13 cellular contexts compared by ENCODE assay signal in genomic region chr3:160720123-160720746, GRCh38. TPM values are rescaled to one million over a fixed set of nuclear protein-coding genes. Genes with fewer than 3 reads are reported as not detected.
DNase-seq lines count a peak whose midpoint lies in the region; ATAC-seq and TF ChIP-seq lines count a peak whose summit lies in the region.
"Had no signal": no experiment of that assay in that cellular context is flagged by ENCODE, and none has a peak within 500 bp of the region (broad histone marks: within the 10 kb centered on the region; RNA-seq: fewer than 3 reads in every experiment).

No MANE protein-coding gene starts in this region.

- intact Hi-C loops in Right ventricle myocardium superior (cut with DNase I) (no loop called here), lower leg skin (cut with DNase I; ENCODE audit: low total_unique reads) (no loop called here)

- DNase-seq in Right ventricle myocardium superior (no peak), right atrium auricular region (ENCODE audit: low spot score) (no peak), astrocyte of the spinal cord (ENCODE audit: low read depth, low spot score) (no peak), midbrain (lab: John Stamatoyannopoulos, UW) (no peak), D341Med (ENCODE audit: low spot score) (no peak), lower leg skin (ENCODE audit: low spot score in 2 of 2) (no peak)
- no peak for DNase-seq in stimulated activated naive B cell treated with anti-CD40 and anti-IgM and Interleukin-4, amounts not matched to agents 10 μg/mL and 1 μg/mL and 100 μg/mL, for 72 hours
- DNase-seq: activated T-cell treated with anti-CD3 and anti-CD28 coated beads, Interleukin-2, amount 50 U/mL, for 4 hours; NCI-H2171 treated with DMSO at 0.1 percent for 48 hours; psoas muscle had no signal

- ATAC-seq in Right ventricle myocardium superior (ENCODE audit: poor library complexity) (peak; percentile 67), HG03095 (IDR thresholded peaks at IDR 0.05; ENCODE audit: unreplicated experiment) (peak; percentile 60)
- peak; percentile 54 to 55 for ATAC-seq in stimulated activated naive B cell treated with anti-CD40 and anti-IgM and Interleukin-4, amounts not matched to agents 10 μg/mL and 1 μg/mL and 100 μg/mL, for 72 hours (replicated peaks)
- ATAC-seq: activated T-cell treated with anti-CD3 and anti-CD28 coated beads, Interleukin-2, amount 50 U/mL, for 4 hours; psoas muscle had no signal

- no peaks in the 10 kb centered on the region for H3K36me3 Mint-ChIP-seq in stimulated activated naive B cell treated with anti-CD40 and anti-IgM and Interleukin-4, amounts not matched to agents 10 μg/mL and 1 μg/mL and 100 μg/mL, for 72 hours

- H3K4me3 Mint-ChIP-seq in stimulated activated naive B cell treated with anti-CD40 and anti-IgM and Interleukin-4, amounts not matched to agents 10 μg/mL and 1 μg/mL and 100 μg/mL, for 72 hours = no peak overlapping the region
- H3K4me3 Mint-ChIP-seq: activated T-cell treated with anti-CD3 and anti-CD28 coated beads, Interleukin-2, amount 50 U/mL, for 4 hours had no signal

- no peak overlapping the region for H3K27ac Mint-ChIP-seq in stimulated activated naive B cell treated with anti-CD40 and anti-IgM and Interleukin-4, amounts not matched to agents 10 μg/mL and 1 μg/mL and 100 μg/mL, for 72 hours

- TF ChIP-seq POLR2A in lower leg skin (IDR thresholded peaks at IDR 0.05) = no peak

- in situ Hi-C loops in astrocyte of the spinal cord (cut with HindIII; ENCODE audit: low sequenced_read_pairs) = no loop called here

- H3K9me3 Mint-ChIP-seq in stimulated activated naive B cell treated with anti-CD40 and anti-IgM and Interleukin-4, amounts not matched to agents 10 μg/mL and 1 μg/mL and 100 μg/mL, for 72 hours = no peaks in the 10 kb centered on the region
- H3K9me3 Mint-ChIP-seq: activated T-cell treated with anti-CD3 and anti-CD28 coated beads, Interleukin-2, amount 50 U/mL, for 4 hours had no signal

- no peak overlapping the region for H3K4me3 ChIP-seq in right atrium auricular region
- no peak overlapping the region for H3K4me3 ChIP-seq in astrocyte of the spinal cord (ENCODE audit: low read depth, low read length)
- no peak overlapping the region for H3K4me3 ChIP-seq in lower leg skin (ENCODE audit: low read depth, poor library complexity, severe bottlenecking)
- H3K4me3 ChIP-seq: BLaER1, psoas muscle had no signal

- H3K9me3 ChIP-seq in right atrium auricular region = no peaks in the 10 kb centered on the region

- WGBS in lower leg skin, 2 donors = 52 to 75% methylated on average over 5 of the region's 5 CpGs

- no peaks in the 10 kb centered on the region for H3K36me3 ChIP-seq in right atrium auricular region
- H3K36me3 ChIP-seq: BLaER1 had no signal

- H3K27me3 ChIP-seq in right atrium auricular region = no peaks in the 10 kb centered on the region
- H3K27me3 ChIP-seq: BLaER1 had no signal

- no peaks in the 10 kb centered on the region for H3K4me1 ChIP-seq in right atrium auricular region
- H3K4me1 ChIP-seq: BLaER1, psoas muscle had no signal

- TF ChIP-seq CTCF in right atrium auricular region (IDR thresholded peaks at IDR 0.05) (no peak), astrocyte of the spinal cord (IDR thresholded peaks at IDR 0.05; ENCODE audit: low read depth, low read length) (peak; percentile 14), lower leg skin (IDR thresholded peaks at IDR 0.05) (no peak)

- peaks cover 9 to 19% of the 10 kb centered on the region in 2 donors for H3K27me3 Mint-ChIP-seq in stimulated activated naive B cell treated with anti-CD40 and anti-IgM and Interleukin-4, amounts not matched to agents 10 μg/mL and 1 μg/mL and 100 μg/mL, for 72 hours

- H3K27ac ChIP-seq in right atrium auricular region = no peak overlapping the region
- H3K27ac ChIP-seq: BLaER1, psoas muscle had no signal

- H3K4me1 Mint-ChIP-seq in stimulated activated naive B cell treated with anti-CD40 and anti-IgM and Interleukin-4, amounts not matched to agents 10 μg/mL and 1 μg/mL and 100 μg/mL, for 72 hours = no peaks in the 10 kb centered on the region

RNA-seq across cellular contexts. Expression of gene PPM1L, which starts 35.8 kb away (rescaled TPM):
- 62.3 TPM for total RNA-seq in Right ventricle myocardium superior
- 10 to 100 TPM; 23.8 to 47.4 TPM for total RNA-seq in right atrium auricular region
- total RNA-seq in lower leg skin = 10 to 100 TPM; 34.9 to 46.5 (median 40.7) TPM

RNA-seq across cellular contexts. Expression of gene ARL14, which starts 43.3 kb away (rescaled TPM):
- total RNA-seq in Right ventricle myocardium superior (not detected), right atrium auricular region (not detected), lower leg skin (under 1 TPM in 1 of 4 donors, not detected in 3; 0.49 TPM)
- total RNA-seq: activated T-cell treated with anti-CD3 and anti-CD28 coated beads, Interleukin-2, amount 50 U/mL, for 4 hours; dermis microvascular lymphatic vessel endothelial cell; psoas muscle had no signal
